18 cellular contexts compared by ENCODE assay signal in genomic region chr12:88530868-88531267, GRCh38.
"Had no signal": no experiment of that assay in that cellular context is flagged by ENCODE, and none has a peak within 500 bp of the region (broad histone marks: within the 10 kb centered on the region; RNA-seq: fewer than 3 reads in every experiment).

No MANE protein-coding gene starts in this region.

- DNase-seq: KBM-7, MG63, NCI-H1092, NCI-H1417 treated with DMSO at 0.1 percent for 48 hours, NCI-H1694 treated with DMSO at 0.1 percent for 48 hours, NCI-H1930, NCI-H2081, NCI-H2171, NCI-H226, NCI-H446, NCI-H510A, NCI-H524 treated with DMSO at 0.1 percent for 48 hours, NCI-H774, Right ventricle myocardium superior, RPMI8226, SIG-M5 had no signal

- H3K27me3 ChIP-seq: MG63, SJSA1 had no signal

- H3K4me1 ChIP-seq: SJSA1 had no signal

- H3K4me3 ChIP-seq: MG63, SJSA1, SK-N-MC had no signal

- H3K36me3 ChIP-seq: SJSA1 had no signal

- H3K27ac ChIP-seq: SJSA1, SK-N-MC had no signal

- H3K9me3 ChIP-seq: SJSA1 had no signal
